Comparison of ENCODE assay signal across 23 cellular contexts in the genomic region with DNA sequence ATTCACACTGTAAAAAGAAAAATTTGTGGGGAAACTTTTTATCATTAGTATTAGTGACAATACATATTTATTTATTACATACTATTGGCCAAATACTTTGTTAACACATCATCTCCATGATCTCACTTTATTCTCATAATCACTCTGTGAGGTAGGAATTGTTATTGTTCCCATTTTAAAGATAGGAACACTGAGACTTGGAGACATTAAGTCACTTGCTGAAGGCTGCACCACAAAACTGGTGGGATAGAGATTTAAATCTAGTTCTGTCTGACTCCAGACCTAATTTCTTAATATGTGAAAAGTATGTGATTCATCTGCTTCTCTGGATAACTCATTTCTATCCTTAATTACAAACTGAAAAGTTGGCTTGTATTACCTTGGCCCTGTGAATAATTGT. TPM values are rescaled to one million over a fixed set of nuclear protein-coding genes. Genes with fewer than 3 reads are reported as not detected.
"Had no signal": no experiment of that assay in that cellular context is flagged by ENCODE, and none has a peak within 500 bp of the region (broad histone marks: within the 10 kb centered on the region; RNA-seq: fewer than 3 reads in every experiment).

No MANE protein-coding gene starts in this region.

- H3K27me3 ChIP-seq: pancreas, stomach, thyroid gland, tibial nerve, upper lobe of left lung, vagina had no signal

- H3K27ac ChIP-seq: neutrophil, pancreas, prostate gland, stomach, thoracic aorta, thyroid gland, tibial nerve, upper lobe of left lung, vagina had no signal

- H3K9me3 ChIP-seq: neutrophil, pancreas, prostate gland, stomach, thoracic aorta, thyroid gland, upper lobe of left lung, vagina had no signal

- ATAC-seq: naive thymus-derived CD4-positive, alpha-beta T cell; natural killer cell; pancreas; right cardiac atrium; sciatic nerve; stimulated activated effector memory CD8-positive, alpha-beta T cell treated with anti-CD3 and anti-CD28 coated beads, Interleukin-12 subunit alpha, Interleukin-12 subunit beta, amount 100 ng/mL, for 72 hours; stimulated activated naive B cell treated with anti-CD40 and anti-IgM and Interleukin-4, amounts not matched to agents 10 μg/mL and 1 μg/mL and 100 μg/mL, for 72 hours had no signal

- H3K4me1 ChIP-seq: prostate gland, thyroid gland, tibial nerve, upper lobe of left lung had no signal

- FAIRE-seq: pancreas, small intestine had no signal

- H3K4me3 ChIP-seq: pancreas, prostate gland, stomach, thoracic aorta, thyroid gland, tibial nerve, upper lobe of left lung, vagina had no signal

- H3K36me3 ChIP-seq: neutrophil, prostate gland, thyroid gland, upper lobe of left lung had no signal

- DNase-seq: naive thymus-derived CD4-positive, alpha-beta T cell; natural killer cell; nucleus accumbens; pancreas; right cardiac atrium; small intestine; stimulated activated CD4-positive, alpha-beta T cell treated with anti-CD3 and anti-CD28 coated beads, Interleukin-15, amount 100 ng/mL, for 24 hours; stimulated activated CD4-positive, alpha-beta T cell treated with anti-CD3 and anti-CD28 coated beads, Interleukin-2, amount 100 ng/mL, for 24 hours; stimulated activated CD4-positive, alpha-beta T cell treated with anti-CD3 and anti-CD28 coated beads, Interleukin-2, amount 100 ng/mL, for 48 hours; stimulated activated CD4-positive, alpha-beta T cell treated with anti-CD3 and anti-CD28 coated beads, Interleukin-4, amount 100 ng/mL, for 24 hours; stimulated activated naive B cell treated with anti-CD40 and anti-IgM and Interleukin-4, amounts not matched to agents 10 μg/mL and 1 μg/mL and 100 μg/mL, for 72 hours; stimulated activated naive CD4-positive, alpha-beta T cell treated with Interleukin-2 at 50 U/mL for 16 hours; stomach; thyroid gland; trophoblast cell; upper lobe of left lung had no signal

RNA-seq across cellular contexts. Expression of gene PPP1R3C, which starts 8.2 kb away (rescaled TPM):
- total RNA-seq: natural killer cell had no signal
- polyA plus RNA-seq: naive thymus-derived CD4-positive, alpha-beta T cell had no signal
